In the genomic region with DNA sequence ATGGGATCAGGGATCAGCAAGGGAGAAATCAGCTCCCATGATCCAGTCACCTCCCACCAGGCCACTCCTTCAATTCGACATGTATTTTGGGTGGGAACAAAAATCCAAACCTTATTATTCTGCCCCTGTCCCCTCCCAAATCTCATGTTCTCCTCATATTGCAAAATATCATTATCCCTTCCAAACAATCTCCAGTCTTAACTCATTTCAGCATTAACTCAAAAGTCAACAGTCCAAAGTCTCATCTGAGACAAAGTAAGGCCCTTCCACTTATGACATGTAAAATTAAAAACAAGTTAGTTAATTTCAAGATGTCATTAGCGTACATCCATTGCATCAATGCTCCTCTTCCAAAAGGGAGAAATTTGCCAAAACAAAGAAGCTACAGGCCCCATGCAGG, we compare ENCODE assay signal across 2 cellular contexts.
TF ChIP-seq lines count a peak whose summit lies in the region.

No MANE protein-coding gene starts in this region.

TF ChIP-seq in HepG2, 621 proteins besides CTCF, POLR2A, EP300 and RAD21:
- TF ChIP-seq TAF15 (IDR thresholded peaks at IDR 0.05; ENCODE audit: low read depth, low read length, poor library complexity, severe bottlenecking) (no peak), HNF4A (CRISPR knock-in tag; IDR thresholded peaks at IDR 0.05) (peak; percentile 14; the same call in 1 of the 2 replicates), RFX5 (IDR thresholded peaks at IDR 0.05; ENCODE audit: low read depth, low read length) (no peak), HIVEP1 (CRISPR knock-in tag; IDR thresholded peaks at IDR 0.05) (no peak), ZMYM4 (CRISPR knock-in tag; IDR thresholded peaks at IDR 0.05) (peak; percentile 71; the same call in 1 of the 2 replicates), ZNF407 (CRISPR knock-in tag; IDR thresholded peaks at IDR 0.05; ENCODE audit: not compliant biosample characterization) (no peak)
- TF ChIP-seq, protein P1, sequence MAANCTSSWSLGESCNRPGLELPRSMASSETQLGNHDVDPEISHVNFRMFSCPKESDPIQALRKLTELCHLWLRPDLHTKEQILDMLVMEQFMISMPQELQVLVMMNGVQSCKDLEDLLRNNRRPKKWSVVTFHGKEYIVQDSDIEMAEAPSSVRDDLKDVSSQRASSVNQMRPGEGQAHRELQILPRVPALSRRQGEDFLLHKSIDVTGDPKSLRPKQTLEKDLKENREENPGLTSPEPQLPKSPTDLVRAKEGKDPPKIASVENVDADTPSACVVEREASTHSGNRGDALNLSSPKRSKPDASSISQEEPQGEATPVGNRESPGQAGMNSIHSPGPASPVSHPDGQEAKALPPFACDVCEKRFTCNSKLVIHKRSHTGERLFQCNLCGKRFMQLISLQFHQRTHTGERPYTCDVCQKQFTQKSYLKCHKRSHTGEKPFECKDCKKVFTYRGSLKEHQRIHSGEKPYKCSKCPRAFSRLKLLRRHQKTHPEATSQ (CRISPR knock-in tag; IDR thresholded peaks at IDR 0.05; ENCODE audit: borderline replicate concordance): peak; percentile 65; the same call in 1 of the 2 replicates
- TF ChIP-seq, protein P2, sequence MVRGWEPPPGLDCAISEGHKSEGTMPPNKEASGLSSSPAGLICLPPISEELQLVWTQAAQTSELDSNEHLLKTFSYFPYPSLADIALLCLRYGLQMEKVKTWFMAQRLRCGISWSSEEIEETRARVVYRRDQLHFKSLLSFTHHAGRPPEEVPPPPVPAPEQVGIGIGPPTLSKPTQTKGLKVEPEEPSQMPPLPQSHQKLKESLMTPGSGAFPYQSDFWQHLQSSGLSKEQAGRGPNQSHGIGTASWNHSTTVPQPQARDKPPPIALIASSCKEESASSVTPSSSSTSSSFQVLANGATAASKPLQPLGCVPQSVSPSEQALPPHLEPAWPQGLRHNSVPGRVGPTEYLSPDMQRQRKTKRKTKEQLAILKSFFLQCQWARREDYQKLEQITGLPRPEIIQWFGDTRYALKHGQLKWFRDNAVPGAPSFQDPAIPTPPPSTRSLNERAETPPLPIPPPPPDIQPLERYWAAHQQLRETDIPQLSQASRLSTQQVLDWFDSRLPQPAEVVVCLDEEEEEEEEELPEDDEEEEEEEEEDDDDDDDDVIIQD (CRISPR knock-in tag; IDR thresholded peaks at IDR 0.05; ENCODE audit: low read depth): peak; percentile 54; the same call in 1 of the 2 replicates
TF ChIP-seq in HepG2: peak in this region for 4.

TF ChIP-seq in liver, 16 proteins besides CTCF, POLR2A, EP300 and RAD21:
- peak in 1 of 2 donors; percentile 9 for TF ChIP-seq RXRA (IDR thresholded peaks at IDR 0.05)
- no peak for TF ChIP-seq EGR1 (IDR thresholded peaks at IDR 0.05; ENCODE audit: low read depth in 2 of 2)
- peak in 1 of 2 donors; percentile 13 for TF ChIP-seq JUND (IDR thresholded peaks at IDR 0.05)
- TF ChIP-seq, protein P3, sequence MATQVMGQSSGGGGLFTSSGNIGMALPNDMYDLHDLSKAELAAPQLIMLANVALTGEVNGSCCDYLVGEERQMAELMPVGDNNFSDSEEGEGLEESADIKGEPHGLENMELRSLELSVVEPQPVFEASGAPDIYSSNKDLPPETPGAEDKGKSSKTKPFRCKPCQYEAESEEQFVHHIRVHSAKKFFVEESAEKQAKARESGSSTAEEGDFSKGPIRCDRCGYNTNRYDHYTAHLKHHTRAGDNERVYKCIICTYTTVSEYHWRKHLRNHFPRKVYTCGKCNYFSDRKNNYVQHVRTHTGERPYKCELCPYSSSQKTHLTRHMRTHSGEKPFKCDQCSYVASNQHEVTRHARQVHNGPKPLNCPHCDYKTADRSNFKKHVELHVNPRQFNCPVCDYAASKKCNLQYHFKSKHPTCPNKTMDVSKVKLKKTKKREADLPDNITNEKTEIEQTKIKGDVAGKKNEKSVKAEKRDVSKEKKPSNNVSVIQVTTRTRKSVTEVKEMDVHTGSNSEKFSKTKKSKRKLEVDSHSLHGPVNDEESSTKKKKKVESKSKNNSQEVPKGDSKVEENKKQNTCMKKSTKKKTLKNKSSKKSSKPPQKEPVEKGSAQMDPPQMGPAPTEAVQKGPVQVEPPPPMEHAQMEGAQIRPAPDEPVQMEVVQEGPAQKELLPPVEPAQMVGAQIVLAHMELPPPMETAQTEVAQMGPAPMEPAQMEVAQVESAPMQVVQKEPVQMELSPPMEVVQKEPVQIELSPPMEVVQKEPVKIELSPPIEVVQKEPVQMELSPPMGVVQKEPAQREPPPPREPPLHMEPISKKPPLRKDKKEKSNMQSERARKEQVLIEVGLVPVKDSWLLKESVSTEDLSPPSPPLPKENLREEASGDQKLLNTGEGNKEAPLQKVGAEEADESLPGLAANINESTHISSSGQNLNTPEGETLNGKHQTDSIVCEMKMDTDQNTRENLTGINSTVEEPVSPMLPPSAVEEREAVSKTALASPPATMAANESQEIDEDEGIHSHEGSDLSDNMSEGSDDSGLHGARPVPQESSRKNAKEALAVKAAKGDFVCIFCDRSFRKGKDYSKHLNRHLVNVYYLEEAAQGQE (IDR thresholded peaks at IDR 0.05): no peak
- no peak for TF ChIP-seq FOXA1 (IDR thresholded peaks at IDR 0.05)
- no peak for TF ChIP-seq YY1 (IDR thresholded peaks at IDR 0.05)
- TF ChIP-seq, protein P4, sequence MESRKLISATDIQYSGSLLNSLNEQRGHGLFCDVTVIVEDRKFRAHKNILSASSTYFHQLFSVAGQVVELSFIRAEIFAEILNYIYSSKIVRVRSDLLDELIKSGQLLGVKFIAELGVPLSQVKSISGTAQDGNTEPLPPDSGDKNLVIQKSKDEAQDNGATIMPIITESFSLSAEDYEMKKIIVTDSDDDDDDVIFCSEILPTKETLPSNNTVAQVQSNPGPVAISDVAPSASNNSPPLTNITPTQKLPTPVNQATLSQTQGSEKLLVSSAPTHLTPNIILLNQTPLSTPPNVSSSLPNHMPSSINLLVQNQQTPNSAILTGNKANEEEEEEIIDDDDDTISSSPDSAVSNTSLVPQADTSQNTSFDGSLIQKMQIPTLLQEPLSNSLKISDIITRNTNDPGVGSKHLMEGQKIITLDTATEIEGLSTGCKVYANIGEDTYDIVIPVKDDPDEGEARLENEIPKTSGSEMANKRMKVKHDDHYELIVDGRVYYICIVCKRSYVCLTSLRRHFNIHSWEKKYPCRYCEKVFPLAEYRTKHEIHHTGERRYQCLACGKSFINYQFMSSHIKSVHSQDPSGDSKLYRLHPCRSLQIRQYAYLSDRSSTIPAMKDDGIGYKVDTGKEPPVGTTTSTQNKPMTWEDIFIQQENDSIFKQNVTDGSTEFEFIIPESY (IDR thresholded peaks at IDR 0.05): peak; percentile 36
- TF ChIP-seq HNF4A (conservative IDR thresholded peaks at IDR 0.05): peak; percentile 72 to 75
- TF ChIP-seq GABPA (IDR thresholded peaks at IDR 0.05 in 1 of 2, conservative IDR thresholded peaks at IDR 0.05 in 1 of 2): no peak
- TF ChIP-seq FOXA2 (IDR thresholded peaks at IDR 0.05): no peak
- TF ChIP-seq HNF4G (IDR thresholded peaks at IDR 0.05): peak; percentile 31
- TF ChIP-seq NR2F2 (IDR thresholded peaks at IDR 0.05): no peak
- no peak for TF ChIP-seq MAX (IDR thresholded peaks at IDR 0.05)
- TF ChIP-seq ATF3 (IDR thresholded peaks at IDR 0.05): no peak
- TF ChIP-seq SP1 (IDR thresholded peaks at IDR 0.05): peak; percentile 31
- no peak for TF ChIP-seq TAF1 (conservative IDR thresholded peaks at IDR 0.05)
